In the genomic region with DNA sequence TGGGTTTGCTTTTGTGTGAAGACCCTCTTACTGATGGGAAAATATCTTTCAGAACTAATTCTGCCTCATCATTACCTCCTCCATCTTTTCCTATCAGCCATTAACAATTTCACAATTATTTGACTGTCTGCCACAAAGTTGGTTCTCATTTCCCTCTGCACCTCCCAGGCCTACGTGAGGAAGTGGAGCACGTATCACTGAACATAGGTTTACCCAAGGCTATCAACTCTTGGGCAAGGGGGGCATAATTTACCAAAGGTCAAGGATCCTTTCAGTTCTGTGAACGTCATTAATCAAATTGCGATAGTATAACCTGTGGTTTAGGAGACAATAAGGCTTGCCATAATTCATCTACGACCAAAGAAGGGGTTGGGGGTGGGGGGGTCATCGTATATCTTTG, we compare ENCODE assay signal across 18 cellular contexts.
DNase-seq lines count a peak whose midpoint lies in the region; ATAC-seq and TF ChIP-seq lines count a peak whose summit lies in the region.
"Had no signal": no experiment of that assay in that cellular context is flagged by ENCODE, and none has a peak within 500 bp of the region (broad histone marks: within the 10 kb centered on the region; RNA-seq: fewer than 3 reads in every experiment).

No MANE protein-coding gene starts in this region.

- H3K9ac ChIP-seq in smooth muscle cell (ENCODE audit: low read depth) = no peak overlapping the region
- H3K9ac ChIP-seq: SK-N-SH had no signal

- H3K4me1 ChIP-seq in smooth muscle cell (ENCODE audit: low read depth) = peaks cover 10% of the 10 kb centered on the region
- peaks cover 6% of the 10 kb centered on the region for H3K4me1 ChIP-seq in CD8-positive, alpha-beta memory T cell (ENCODE audit: insufficient read depth, low read length)
- H3K4me1 ChIP-seq: gastrocnemius medialis had no signal

- no peak overlapping the region for H3K4me2 ChIP-seq in smooth muscle cell
- H3K4me2 ChIP-seq: SK-N-SH had no signal

- POLR2A ChIA-PET in activated CD4-positive, alpha-beta memory T cell treated with anti-CD3 and anti-CD28 coated beads, Interleukin-2, amount 10 ng/mL, durations not matched to agents 7 days and 5 days (lab: Charles Lee) = interaction anchor here (1.1 to 1.9 kb wide), 6 partner anchors 13 to 238 kb away, joined by 3 to 11 read pairs (median 6); partner anchors contain the start of gene MTFP1
- POLR2A ChIA-PET in CD8-positive, alpha-beta memory T cell (lab: Charles Lee) = interaction anchor here (0.6 kb wide), 1 partner anchor 101 kb away, joined by 4 read pairs; no protein-coding TSS in a partner anchor

- peaks cover 67% of the 10 kb centered on the region for H3K4me1 Mint-ChIP-seq in activated naive CD4-positive, alpha-beta T cell treated with anti-CD3 and anti-CD28 coated beads, Interleukin-2, amount 50 U/mL, for 24 hours
- H3K4me1 Mint-ChIP-seq in activated CD4-positive, alpha-beta memory T cell treated with anti-CD3 and anti-CD28 coated beads, Interleukin-2, amount 10 ng/mL, durations not matched to agents 7 days and 5 days = peaks cover 95% of the 10 kb centered on the region
- peaks cover 10 to 63% (median 43%) of the 10 kb centered on the region in 3 donors for H3K4me1 Mint-ChIP-seq in CD8-positive, alpha-beta memory T cell
- H3K4me1 Mint-ChIP-seq: stimulated activated memory B cell treated with anti-CD40 and anti-IgM and Interleukin-4, amounts not matched to agents 10 μg/mL and 1 μg/mL and 100 μg/mL, for 72 hours had no signal

- H3K27me3 ChIP-seq in smooth muscle cell (ENCODE audit: low read depth) = no peaks in the 10 kb centered on the region
- no peaks in the 10 kb centered on the region for H3K27me3 ChIP-seq in CD8-positive, alpha-beta memory T cell (ENCODE audit: insufficient read depth, low read length, poor library complexity, severe bottlenecking)

- peak overlapping the region; percentile 55 for H3K27ac Mint-ChIP-seq in activated naive CD4-positive, alpha-beta T cell treated with anti-CD3 and anti-CD28 coated beads, Interleukin-2, amount 50 U/mL, for 24 hours
- peak overlapping the region in 1 of 2 donors; percentile 92 for H3K27ac Mint-ChIP-seq in activated naive CD4-positive, alpha-beta T cell treated with anti-CD3 and anti-CD28 coated beads, Interleukin-2, amount 50 U/mL, for 72 hours
- H3K27ac Mint-ChIP-seq in activated CD4-positive, alpha-beta memory T cell treated with anti-CD3 and anti-CD28 coated beads, Interleukin-2, amount 10 ng/mL, durations not matched to agents 7 days and 5 days = peak overlapping the region; percentile 89
- H3K27ac Mint-ChIP-seq in CD8-positive, alpha-beta memory T cell = no peak overlapping the region
- H3K27ac Mint-ChIP-seq: B cell; stimulated activated memory B cell treated with anti-CD40 and anti-IgM and Interleukin-4, amounts not matched to agents 10 μg/mL and 1 μg/mL and 100 μg/mL, for 72 hours; type B pancreatic cell had no signal

- H3K36me3 ChIP-seq in smooth muscle cell (ENCODE audit: low read depth) = no peaks in the 10 kb centered on the region
- H3K36me3 ChIP-seq in CD8-positive, alpha-beta memory T cell (ENCODE audit: insufficient read depth, low read length) = no peaks in the 10 kb centered on the region
- H3K36me3 ChIP-seq: gastrocnemius medialis had no signal

- no peaks in the 10 kb centered on the region for H3K9me3 Mint-ChIP-seq in activated naive CD4-positive, alpha-beta T cell treated with anti-CD3 and anti-CD28 coated beads, Interleukin-2, amount 50 U/mL, for 24 hours
- no peaks in the 10 kb centered on the region for H3K9me3 Mint-ChIP-seq in activated naive CD4-positive, alpha-beta T cell treated with anti-CD3 and anti-CD28 coated beads, Interleukin-2, amount 50 U/mL, for 72 hours
- no peaks in the 10 kb centered on the region for H3K9me3 Mint-ChIP-seq in activated CD4-positive, alpha-beta memory T cell treated with anti-CD3 and anti-CD28 coated beads, Interleukin-2, amount 10 ng/mL, durations not matched to agents 7 days and 5 days
- H3K9me3 Mint-ChIP-seq in CD8-positive, alpha-beta memory T cell = no peaks in the 10 kb centered on the region
- H3K9me3 Mint-ChIP-seq: stimulated activated memory B cell treated with anti-CD40 and anti-IgM and Interleukin-4, amounts not matched to agents 10 μg/mL and 1 μg/mL and 100 μg/mL, for 72 hours; type B pancreatic cell had no signal

- H3K79me2 ChIP-seq in smooth muscle cell (ENCODE audit: low read depth) = no peaks in the 10 kb centered on the region

- H3K27me3 Mint-ChIP-seq in activated naive CD4-positive, alpha-beta T cell treated with anti-CD3 and anti-CD28 coated beads, Interleukin-2, amount 50 U/mL, for 24 hours = no peaks in the 10 kb centered on the region
- H3K27me3 Mint-ChIP-seq in activated CD4-positive, alpha-beta memory T cell treated with anti-CD3 and anti-CD28 coated beads, Interleukin-2, amount 10 ng/mL, durations not matched to agents 7 days and 5 days = no peaks in the 10 kb centered on the region
- peaks cover 0 to 17% of the 10 kb centered on the region in 2 donors for H3K27me3 Mint-ChIP-seq in CD8-positive, alpha-beta memory T cell

- WGBS in smooth muscle cell (ENCODE audit: low lambda C conversion rate) = 95% methylated on average over 6 of the region's 6 CpGs

- no peaks in the 10 kb centered on the region for H3K36me3 Mint-ChIP-seq in activated naive CD4-positive, alpha-beta T cell treated with anti-CD3 and anti-CD28 coated beads, Interleukin-2, amount 50 U/mL, for 24 hours
- H3K36me3 Mint-ChIP-seq in activated naive CD4-positive, alpha-beta T cell treated with anti-CD3 and anti-CD28 coated beads, Interleukin-2, amount 50 U/mL, for 72 hours = no peaks in the 10 kb centered on the region
- H3K36me3 Mint-ChIP-seq in activated CD4-positive, alpha-beta memory T cell treated with anti-CD3 and anti-CD28 coated beads, Interleukin-2, amount 10 ng/mL, durations not matched to agents 7 days and 5 days (ENCODE audit: low read depth) = peaks cover 7% of the 10 kb centered on the region
- H3K36me3 Mint-ChIP-seq in CD8-positive, alpha-beta memory T cell = peaks cover 0 to 3% (median 0%) of the 10 kb centered on the region in 3 donors
- H3K36me3 Mint-ChIP-seq: stimulated activated memory B cell treated with anti-CD40 and anti-IgM and Interleukin-4, amounts not matched to agents 10 μg/mL and 1 μg/mL and 100 μg/mL, for 72 hours; type B pancreatic cell had no signal

- H3F3A ChIP-seq in smooth muscle cell (ENCODE audit: low read depth) = peaks cover 10% of the 10 kb centered on the region

- peak overlapping the region; percentile 91 for H3K27ac ChIP-seq in smooth muscle cell (ENCODE audit: low read depth)
- no peak overlapping the region for H3K27ac ChIP-seq in CD8-positive, alpha-beta memory T cell (ENCODE audit: low read depth, low read length)
- H3K27ac ChIP-seq: epithelial cell of prostate, gastrocnemius medialis had no signal

- TF ChIP-seq CTCF in smooth muscle cell (IDR thresholded peaks at IDR 0.05; ENCODE audit: borderline replicate concordance, insufficient read depth, poor library complexity, severe bottlenecking) = no peak

- CTCF ChIA-PET in activated CD4-positive, alpha-beta memory T cell treated with anti-CD3 and anti-CD28 coated beads, Interleukin-2, amount 10 ng/mL, durations not matched to agents 7 days and 5 days (lab: Charles Lee) = interaction anchor here (0.8 to 2.1 kb wide), 7 partner anchors 9 to 102 kb away, joined by 3 to 10 read pairs (median 5); partner anchors contain the start of gene CASTOR1
- CTCF ChIA-PET in CD8-positive, alpha-beta memory T cell (lab: Charles Lee) = no interaction called here

- no peak for DNase-seq in activated naive CD4-positive, alpha-beta T cell treated with anti-CD3 and anti-CD28 coated beads, Interleukin-2, amount 50 U/mL, for 72 hours (ENCODE audit: low spot score in 2 of 2)
- DNase-seq in NCI-H748 treated with DMSO at 0.1 percent for 48 hours (lab: John Stamatoyannopoulos, UW) (peak; percentile 59), smooth muscle cell (lab: John Stamatoyannopoulos, UW; ENCODE audit: unreplicated experiment) (no peak), EL (no peak), NCI-H1417 treated with DMSO at 0.1 percent for 48 hours (lab: John Stamatoyannopoulos, UW) (no peak)
- DNase-seq in activated CD4-positive, alpha-beta memory T cell treated with anti-CD3 and anti-CD28 coated beads, Interleukin-2, amount 10 ng/mL, durations not matched to agents 7 days and 5 days = no peak
- no peak for DNase-seq in CD8-positive, alpha-beta memory T cell
- DNase-seq: activated gamma-delta T cell treated with Interleukin-2 at 50 U/mL for 16 hours, gastrocnemius medialis, KBM-7, left cardiac atrium, retina, SK-N-SH had no signal

- ATAC-seq in activated naive CD4-positive, alpha-beta T cell treated with anti-CD3 and anti-CD28 coated beads, Interleukin-2, amount 50 U/mL, for 72 hours = no peak
- ATAC-seq: gastrocnemius medialis; left cardiac atrium; stimulated activated memory B cell treated with anti-CD40 and anti-IgM and Interleukin-4, amounts not matched to agents 10 μg/mL and 1 μg/mL and 100 μg/mL, for 72 hours had no signal

- no peak overlapping the region for H2AFZ ChIP-seq in smooth muscle cell (ENCODE audit: low read depth)

- H3K4me3 Mint-ChIP-seq in activated naive CD4-positive, alpha-beta T cell treated with anti-CD3 and anti-CD28 coated beads, Interleukin-2, amount 50 U/mL, for 24 hours = peak overlapping the region; percentile 52
- H3K4me3 Mint-ChIP-seq in activated CD4-positive, alpha-beta memory T cell treated with anti-CD3 and anti-CD28 coated beads, Interleukin-2, amount 10 ng/mL, durations not matched to agents 7 days and 5 days = no peak overlapping the region
- no peak overlapping the region for H3K4me3 Mint-ChIP-seq in CD8-positive, alpha-beta memory T cell
- H3K4me3 Mint-ChIP-seq: B cell; stimulated activated memory B cell treated with anti-CD40 and anti-IgM and Interleukin-4, amounts not matched to agents 10 μg/mL and 1 μg/mL and 100 μg/mL, for 72 hours; type B pancreatic cell had no signal

- no peak overlapping the region for H3K4me3 ChIP-seq in smooth muscle cell
- no peak overlapping the region for H3K4me3 ChIP-seq in CD8-positive, alpha-beta memory T cell (ENCODE audit: low read length)
- H3K4me3 ChIP-seq: gastrocnemius medialis had no signal

- H3K9me3 ChIP-seq in smooth muscle cell (replicated peaks; ENCODE audit: low read depth) = no peaks in the 10 kb centered on the region
- H3K9me3 ChIP-seq in CD8-positive, alpha-beta memory T cell (ENCODE audit: low read length) = no peaks in the 10 kb centered on the region
- H3K9me3 ChIP-seq: gastrocnemius medialis, SK-N-SH had no signal

- no peaks in the 10 kb centered on the region for H4K20me1 ChIP-seq in smooth muscle cell (ENCODE audit: low read depth)

Comparison
In these comparisons a context has a peak if more than half of its experiments do, and no peak if none do; other contexts are left out.
1. H3K27ac Mint-ChIP-seq: peak in activated naive CD4-positive, alpha-beta T cell treated with anti-CD3 and anti-CD28 coated beads, Interleukin-2, amount 50 U/mL, for 24 hours (single experiment) and activated CD4-positive, alpha-beta memory T cell treated with anti-CD3 and anti-CD28 coated beads, Interleukin-2, amount 10 ng/mL, durations not matched to agents 7 days and 5 days (single experiment); none in CD8-positive, alpha-beta memory T cell (0 of 8).